Comparison of ENCODE assay signal across 16 cellular contexts in genomic region chr15:39313881-39314280, GRCh38.
A peak's percentile ranks its signal among the peaks of the same experiment; 100 is the strongest.
DNase-seq lines count a peak whose midpoint lies in the region; ATAC-seq and TF ChIP-seq lines count a peak whose summit lies in the region.
"Had no signal": no experiment of that assay in that cellular context is flagged by ENCODE, and none has a peak within 500 bp of the region (broad histone marks: within the 10 kb centered on the region; RNA-seq: fewer than 3 reads in every experiment).

No MANE protein-coding gene starts in this region.

- no peak for TF ChIP-seq CTCF in Peyer's patch (IDR thresholded peaks at IDR 0.05)

- peak; percentile 14 for ATAC-seq in GM19324 (IDR thresholded peaks at IDR 0.05; ENCODE audit: low FRiP score, unreplicated experiment)
- ATAC-seq in GM21367 (IDR thresholded peaks at IDR 0.05; ENCODE audit: unreplicated experiment) = no peak

- H3K27ac ChIP-seq in Peyer's patch (peak overlapping the region in 3 of 4 donors; percentile 42 to 73 (median 65)), mucosa of rectum (ENCODE audit: low read depth in 2 of 2, low read length in 2 of 2) (peak overlapping the region; percentile 75 to 86)
- H3K27ac ChIP-seq: GM23248 had no signal

- peaks cover 0 to 4% (median 0%) of the 10 kb centered on the region in 4 donors for H3K4me1 ChIP-seq in Peyer's patch
- H3K4me1 ChIP-seq in mucosa of rectum (ENCODE audit: control insufficient read depth in 2 of 2, insufficient read depth in 2 of 2, low read length in 2 of 2) = peaks cover 7 to 10% of the 10 kb centered on the region in 2 donors
- H3K4me1 ChIP-seq: BE2C had no signal

- H3K27me3 ChIP-seq in Peyer's patch (no peaks in the 10 kb centered on the region), mucosa of rectum (ENCODE audit: control insufficient read depth in 2 of 2, insufficient read depth in 2 of 2, low read length in 2 of 2) (no peaks in the 10 kb centered on the region)
- H3K27me3 ChIP-seq: BE2C had no signal

- H3K4me3 ChIP-seq in Peyer's patch (no peak overlapping the region), mucosa of rectum (ENCODE audit: low read length in 2 of 2) (no peak overlapping the region)
- H3K4me3 ChIP-seq: GM23248, HAP-1 had no signal

- no peak overlapping the region for H3K9ac ChIP-seq in mucosa of rectum (ENCODE audit: low read depth in 1 of 2, low read length in 2 of 2)
- H3K9ac ChIP-seq: GM23248 had no signal

- H3K9me3 ChIP-seq in Peyer's patch = no peaks in the 10 kb centered on the region
- H3K9me3 ChIP-seq in mucosa of rectum (ENCODE audit: control insufficient read depth in 2 of 2, low read length in 2 of 2) = no peaks in the 10 kb centered on the region
- H3K9me3 ChIP-seq: BE2C, HAP-1 had no signal

- DNase-seq in Peyer's patch (no peak), OCI-M2 (lab: John Stamatoyannopoulos, UW; ENCODE audit: unreplicated experiment) (no peak)
- no peak for DNase-seq in central memory CD4-positive, alpha-beta T cell
- DNase-seq: ACHN; BE2C; C1 segment of cervical spinal cord; Calu3; CD4-positive, alpha-beta memory T cell; DMS79 treated with DMSO at 0.1 percent for 48 hours; GF-D8; GM23248; KG1 had no signal

- H3K36me3 ChIP-seq in Peyer's patch = no peaks in the 10 kb centered on the region
- H3K36me3 ChIP-seq in mucosa of rectum (ENCODE audit: control insufficient read depth in 2 of 2, insufficient read depth in 2 of 2, low read length in 2 of 2) = no peaks in the 10 kb centered on the region
- H3K36me3 ChIP-seq: BE2C, HAP-1 had no signal

- TF ChIP-seq POLR2A in Peyer's patch (IDR thresholded peaks at IDR 0.05) = no peak
